In genomic region chr10:116417821-116418220, GRCh38 we compare ENCODE assay signal across 15 cellular contexts. TPM values are rescaled to one million over a fixed set of nuclear protein-coding genes. Genes with fewer than 3 reads are reported as not detected.
"Had no signal": no experiment of that assay in that cellular context is flagged by ENCODE, and none has a peak within 500 bp of the region (broad histone marks: within the 10 kb centered on the region; RNA-seq: fewer than 3 reads in every experiment).

No MANE protein-coding gene starts in this region.

- H3K36me3 ChIP-seq: esophagus muscularis mucosa, upper lobe of right lung, WERI-Rb-1 had no signal

- H3K27ac ChIP-seq: dorsolateral prefrontal cortex, esophagus muscularis mucosa, testis, upper lobe of right lung, WERI-Rb-1 had no signal

- H3K4me3 ChIP-seq: dorsolateral prefrontal cortex, esophagus muscularis mucosa, testis, upper lobe of right lung had no signal

- H3K4me1 ChIP-seq: esophagus muscularis mucosa, testis, upper lobe of right lung had no signal

- DNase-seq: activated CD4-positive, alpha-beta T cell treated with anti-CD3 and anti-CD28 coated beads for 48 hours; activated CD8-positive, alpha-beta T cell treated with anti-CD3 and anti-CD28 coated beads, Interleukin-2, amount 10 ng/mL, durations not matched to agents 7 days and 5 days; dorsolateral prefrontal cortex; occipital lobe; stimulated activated CD4-positive, alpha-beta T cell treated with anti-CD3 and anti-CD28 coated beads, Interleukin-12 subunit alpha, Interleukin-12 subunit beta, amount 100 ng/mL, for 4 hours; T-cell; T1000; testis; upper lobe of right lung had no signal

- H3K27me3 ChIP-seq: esophagus muscularis mucosa, testis, upper lobe of right lung had no signal

- ATAC-seq: activated CD8-positive, alpha-beta T cell treated with anti-CD3 and anti-CD28 coated beads, Interleukin-2, amount 10 ng/mL, durations not matched to agents 7 days and 5 days; left lobe of liver; sciatic nerve; T-cell; upper lobe of right lung had no signal

- H3K9me3 ChIP-seq: esophagus muscularis mucosa, testis, upper lobe of right lung had no signal

RNA-seq across cellular contexts. Expression of gene PNLIPRP3, which starts 9.8 kb away (rescaled TPM):
- total RNA-seq: activated CD8-positive, alpha-beta T cell treated with anti-CD3 and anti-CD28 coated beads, Interleukin-2, amount 10 ng/mL, durations not matched to agents 7 days and 5 days; chondrocyte; dorsolateral prefrontal cortex; left lobe of liver; occipital lobe; progenitor cell of endocrine pancreas; sciatic nerve; T-cell; testis had no signal
